Comparison of ENCODE assay signal across 10 cellular contexts in the genomic region with DNA sequence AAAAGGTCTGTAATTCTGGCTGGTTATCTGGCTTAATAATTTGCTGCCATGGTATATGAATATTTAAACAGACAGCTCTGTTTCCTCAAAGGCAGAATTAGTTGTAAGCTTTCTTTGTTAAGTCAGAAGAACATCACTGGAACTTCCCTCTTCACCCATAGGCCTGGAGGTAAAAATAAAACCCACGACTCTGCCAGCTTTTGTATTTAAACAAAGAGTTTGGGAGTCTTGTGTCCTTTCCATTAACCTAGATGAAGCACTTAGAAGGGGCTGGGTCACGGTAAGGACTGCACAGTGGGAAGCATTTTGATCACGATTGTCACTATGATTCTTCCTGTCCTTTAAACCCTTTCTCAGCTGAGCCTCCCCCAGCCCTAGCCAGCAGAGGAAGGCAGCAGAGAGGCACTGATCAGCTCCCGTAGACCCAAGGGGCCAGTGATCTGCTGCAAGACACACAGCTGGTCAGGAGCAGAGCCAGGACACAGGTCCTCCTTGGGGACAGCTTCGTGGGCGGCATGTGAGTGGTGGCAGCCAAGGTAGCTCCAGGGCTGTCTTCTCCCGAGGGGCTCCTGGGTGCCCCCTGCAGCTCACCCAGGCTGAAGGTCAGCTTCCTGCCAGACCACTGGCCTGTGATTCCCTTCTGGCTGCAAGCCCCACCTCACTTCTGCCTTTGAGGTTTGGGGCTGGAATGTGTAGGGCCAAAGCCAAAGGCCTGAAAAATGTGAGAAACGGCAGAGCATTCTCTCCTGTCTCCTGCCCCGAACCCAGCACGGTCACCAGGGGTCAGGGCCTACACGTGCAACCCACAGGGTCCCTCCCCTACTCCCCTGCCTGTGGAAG.
A peak's percentile ranks its signal among the peaks of the same experiment; 100 is the strongest.
DNase-seq lines count a peak whose midpoint lies in the region; ATAC-seq and TF ChIP-seq lines count a peak whose summit lies in the region.
"Had no signal": no experiment of that assay in that cellular context is flagged by ENCODE, and none has a peak within 500 bp of the region (broad histone marks: within the 10 kb centered on the region; RNA-seq: fewer than 3 reads in every experiment).

No MANE protein-coding gene starts in this region.

- H3K9me3 ChIP-seq in WERI-Rb-1 (ENCODE audit: severe bottlenecking), result no peaks in the 10 kb centered on the region

- no peaks in the 10 kb centered on the region for H3K36me3 ChIP-seq in WERI-Rb-1

- ATAC-seq in activated CD4-positive, CD25-positive, alpha-beta regulatory T cell treated with anti-CD3 and anti-CD28 coated beads, Interleukin-2, amount 50 U/mL, for 24 hours, result no peak
- no peak for ATAC-seq in GM18505 (IDR thresholded peaks at IDR 0.05; ENCODE audit: unreplicated experiment)
- ATAC-seq in GM21576 (IDR thresholded peaks at IDR 0.05; ENCODE audit: unreplicated experiment), result no peak

- TF ChIP-seq POLR2A in GM18505 (IDR thresholded peaks at IDR 0.05; ENCODE audit: borderline replicate concordance, extremely low read depth, insufficient read depth, insufficient read length), result no peak

- no peaks in the 10 kb centered on the region for H3K27me3 ChIP-seq in WERI-Rb-1 (ENCODE audit: insufficient read depth, low read depth, severe bottlenecking)
- no peaks in the 10 kb centered on the region for H3K27me3 ChIP-seq in layer of hippocampus (ENCODE audit: control insufficient read depth, insufficient read depth, low read length)

- peak; percentile 33 for DNase-seq in AG08396 (ENCODE audit: low spot score)
- peak; percentile 45 for DNase-seq in WERI-Rb-1
- DNase-seq in activated CD4-positive, CD25-positive, alpha-beta regulatory T cell treated with anti-CD3 and anti-CD28 coated beads, Interleukin-2, amount 50 U/mL, for 72 hours, result no peak
- DNase-seq: Calu3, NCI-H524 treated with DMSO at 0.1 percent for 48 hours had no signal

- H3K27ac ChIP-seq in WERI-Rb-1 (peak overlapping the region; percentile 17), layer of hippocampus (ENCODE audit: low read depth, low read length) (peak overlapping the region; percentile 77)

- H3K4me3 ChIP-seq in WERI-Rb-1 (ENCODE audit: low read depth, low read length), result no peak overlapping the region

- TF ChIP-seq CTCF in GM12873 (IDR thresholded peaks at IDR 0.05; ENCODE audit: insufficient read depth, low read depth, low read length, missing control alignments), result peak; percentile 24
- no peak for TF ChIP-seq CTCF in WERI-Rb-1 (IDR thresholded peaks at IDR 0.05; ENCODE audit: low read depth, low read length)
